In the genomic region with DNA sequence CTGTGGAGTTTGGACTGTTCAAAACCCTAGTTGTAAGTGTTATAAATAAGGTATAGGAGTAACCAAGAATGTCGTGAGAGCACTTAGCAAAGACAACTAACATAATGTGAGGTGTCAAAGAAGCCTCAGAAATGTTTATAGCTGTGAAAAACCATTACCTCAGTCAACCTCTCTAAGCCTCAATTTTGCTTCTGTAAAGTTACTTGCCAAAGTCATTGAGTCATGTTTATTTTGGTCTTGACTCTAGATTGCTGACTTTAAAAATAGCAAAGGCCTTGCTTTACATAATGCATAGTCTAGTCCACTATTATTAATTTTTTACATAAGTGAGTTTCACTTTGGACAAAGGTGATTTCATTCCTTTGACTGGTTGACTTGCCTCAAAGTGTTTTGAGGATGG, we compare ENCODE assay signal across 11 cellular contexts.
DNase-seq lines count a peak whose midpoint lies in the region; ATAC-seq and TF ChIP-seq lines count a peak whose summit lies in the region.
"Had no signal": no experiment of that assay in that cellular context is flagged by ENCODE, and none has a peak within 500 bp of the region (broad histone marks: within the 10 kb centered on the region; RNA-seq: fewer than 3 reads in every experiment).

No MANE protein-coding gene starts in this region.

- TF ChIP-seq CTCF in fibroblast of the aortic adventitia (IDR thresholded peaks at IDR 0.05; ENCODE audit: insufficient read depth, low read length), result no peak

- peak; percentile 71 for ATAC-seq in GM18858 (IDR thresholded peaks at IDR 0.05; ENCODE audit: unreplicated experiment)
- ATAC-seq in GM21526 (IDR thresholded peaks at IDR 0.05; ENCODE audit: low FRiP score, unreplicated experiment), result peak; percentile 62
- peak; percentile 77 for ATAC-seq in HG03108 (IDR thresholded peaks at IDR 0.05; ENCODE audit: unreplicated experiment)
- no peak for ATAC-seq in left colon

- peak; percentile 31 for DNase-seq in fibroblast of the aortic adventitia (ENCODE audit: low read depth)
- no peak for DNase-seq in left colon
- DNase-seq in NCI-H2171 treated with DMSO at 0.1 percent for 48 hours (lab: John Stamatoyannopoulos, UW), result no peak
- no peak for DNase-seq in cerebellum (ENCODE audit: low spot score)
- DNase-seq in SHP77 (lab: John Stamatoyannopoulos, UW), result no peak
- DNase-seq: aorta, NCI-H446 treated with DMSO at 0.1 percent for 48 hours, SW 1271 had no signal

- intact Hi-C loops in left colon (cut with DNase I, micrococcal nuclease), result no loop called here

- no peak overlapping the region for H3K4me3 ChIP-seq in fibroblast of the aortic adventitia (ENCODE audit: low read depth, low read length)
